ENCODE assay signal across 15 cellular contexts in genomic region chr20:24048014-24048611, GRCh38. TPM values are rescaled to one million over a fixed set of nuclear protein-coding genes. Genes with fewer than 3 reads are reported as not detected.
"Had no signal": no experiment of that assay in that cellular context is flagged by ENCODE, and none has a peak within 500 bp of the region (broad histone marks: within the 10 kb centered on the region; RNA-seq: fewer than 3 reads in every experiment).

No MANE protein-coding gene starts in this region.

- H3K27ac ChIP-seq: cardiac muscle cell, esophagus muscularis mucosa, ovary, tibial artery, VCaP had no signal

- H3K4me3 Mint-ChIP-seq: activated CD4-positive, alpha-beta T cell treated with anti-CD3 and anti-CD28 coated beads, Interleukin-2, amount 10 ng/mL, durations not matched to agents 7 days and 5 days; activated naive CD8-positive, alpha-beta T cell treated with anti-CD3 and anti-CD28 coated beads, Interleukin-2, amount 50 U/mL, for 24 hours; neural crest cell had no signal

- ATAC-seq: left lobe of liver had no signal

- H3K36me3 ChIP-seq: cardiac muscle cell, esophagus muscularis mucosa, ovary, tibial artery had no signal

- H3K4me1 ChIP-seq: esophagus muscularis mucosa, tibial artery had no signal

- H3K4me3 ChIP-seq: cardiac muscle cell, esophagus muscularis mucosa, ovary, tibial artery had no signal

- DNase-seq: activated CD4-positive, alpha-beta T cell treated with anti-CD3 and anti-CD28 coated beads, Interleukin-2, amount 10 ng/mL, durations not matched to agents 7 days and 5 days; activated naive CD8-positive, alpha-beta T cell treated with anti-CD3 and anti-CD28 coated beads, Interleukin-2, amount 50 U/mL, for 24 hours; activated T-cell treated with anti-CD3 and anti-CD28 coated beads, Interleukin-2, amount 50 U/mL, for 1 hour; glutamatergic neuron; mesenchymal stem cell; ovary; stimulated activated CD4-positive, alpha-beta T cell treated with anti-CD3 and anti-CD28 coated beads, Interleukin-4, amount 100 ng/mL, for 1 hour; T1000; tibial artery had no signal

- H3K27me3 ChIP-seq: cardiac muscle cell, ovary had no signal

- H3K9me3 ChIP-seq: esophagus muscularis mucosa, ovary, tibial artery had no signal

- H3K27ac Mint-ChIP-seq: activated CD4-positive, alpha-beta T cell treated with anti-CD3 and anti-CD28 coated beads, Interleukin-2, amount 10 ng/mL, durations not matched to agents 7 days and 5 days had no signal

- H3K9me3 Mint-ChIP-seq: activated naive CD8-positive, alpha-beta T cell treated with anti-CD3 and anti-CD28 coated beads, Interleukin-2, amount 50 U/mL, for 24 hours; neural crest cell had no signal

- H3K27me3 Mint-ChIP-seq: activated CD4-positive, alpha-beta T cell treated with anti-CD3 and anti-CD28 coated beads, Interleukin-2, amount 10 ng/mL, durations not matched to agents 7 days and 5 days; activated naive CD8-positive, alpha-beta T cell treated with anti-CD3 and anti-CD28 coated beads, Interleukin-2, amount 50 U/mL, for 24 hours had no signal

RNA-seq across cellular contexts. Expression of gene GGTLC1, which starts 59.5 kb away (rescaled TPM):
- total RNA-seq: activated CD4-positive, alpha-beta T cell treated with anti-CD3 and anti-CD28 coated beads, Interleukin-2, amount 10 ng/mL, durations not matched to agents 7 days and 5 days; cardiac muscle cell; esophagus muscularis mucosa; fibroblast of villous mesenchyme; left lobe of liver; neural crest cell; ovary had no signal
